ENCODE assay signal across 24 cellular contexts in the genomic region with DNA sequence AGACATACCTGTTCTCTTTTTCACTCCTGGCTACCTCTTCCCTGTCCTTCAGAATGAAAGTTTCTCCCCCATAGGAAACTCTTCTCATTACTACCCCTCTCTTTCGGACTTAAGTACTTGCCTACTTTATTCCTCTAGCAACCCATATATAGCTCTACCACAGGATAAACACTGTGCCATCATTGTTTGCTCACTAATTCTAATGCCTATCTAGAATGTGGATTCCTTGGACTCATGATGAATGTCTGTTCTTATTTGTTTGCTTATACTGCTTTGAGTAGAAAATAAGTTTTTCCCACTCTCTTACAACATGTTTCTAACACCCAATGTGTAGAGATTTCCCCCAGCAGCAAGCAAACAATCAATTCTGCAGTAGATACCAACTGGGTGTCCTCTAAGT.
"Had no signal": no experiment of that assay in that cellular context is flagged by ENCODE, and none has a peak within 500 bp of the region (broad histone marks: within the 10 kb centered on the region; RNA-seq: fewer than 3 reads in every experiment).

No MANE protein-coding gene starts in this region.

- H3K4me3 ChIP-seq: colonic mucosa, esophagus squamous epithelium, gastrocnemius medialis, heart right ventricle, left lung, lower lobe of right lung, mucosa of descending colon had no signal

- H3K36me3 Mint-ChIP-seq: mesothelial cell of epicardium had no signal

- H3K27ac ChIP-seq: colonic mucosa, epithelial cell of prostate, esophagus squamous epithelium, gastrocnemius medialis, heart right ventricle, left lung, lower lobe of right lung had no signal

- H3K27me3 ChIP-seq: colonic mucosa, esophagus squamous epithelium, gastrocnemius medialis, heart right ventricle, left lung had no signal

- H3K27me3 Mint-ChIP-seq: dendritic cell treated with granulocyte-macrophage colony-stimulating factor and Interleukin-4, amounts not matched to agents 40 ng/mL and 50 ng/mL, for 4 days; effector memory CD8-positive, alpha-beta T cell had no signal

- H3K4me1 Mint-ChIP-seq: endodermal cell had no signal

- H3K27ac Mint-ChIP-seq: dendritic cell treated with granulocyte-macrophage colony-stimulating factor and Interleukin-4, amounts not matched to agents 40 ng/mL and 50 ng/mL, for 4 days; effector memory CD8-positive, alpha-beta T cell; endodermal cell had no signal

- DNase-seq: colonic mucosa; cortex of kidney; effector CD8-positive, alpha-beta T cell; effector memory CD8-positive, alpha-beta T cell; erythroblast; esophagus squamous epithelium; foreskin fibroblast; foreskin melanocyte; gastrocnemius medialis; glutamatergic neuron; head of caudate nucleus; heart right ventricle; hippocampal formation; left cardiac atrium; left lung; left ventricle myocardium superior; lower lobe of right lung; mesenchymal stem cell; mucosa of descending colon had no signal

- H3K9me3 ChIP-seq: colonic mucosa, esophagus squamous epithelium, gastrocnemius medialis, heart right ventricle, left lung, lower lobe of right lung, mucosa of descending colon had no signal

- H3K4me1 ChIP-seq: colonic mucosa, gastrocnemius medialis, heart right ventricle, left lung, lower lobe of right lung had no signal

- ATAC-seq: effector memory CD8-positive, alpha-beta T cell; esophagus mucosa; gastrocnemius medialis; heart right ventricle; left cardiac atrium; left lung; left ventricle myocardium superior; lower lobe of right lung; mucosa of descending colon had no signal

- H3K36me3 ChIP-seq: colonic mucosa, esophagus squamous epithelium, gastrocnemius medialis, heart right ventricle, left lung, lower lobe of right lung had no signal

- H3K4me3 Mint-ChIP-seq: dendritic cell treated with granulocyte-macrophage colony-stimulating factor and Interleukin-4, amounts not matched to agents 40 ng/mL and 50 ng/mL, for 4 days; effector memory CD8-positive, alpha-beta T cell; endodermal cell; mesothelial cell of epicardium had no signal

- H3K9me3 Mint-ChIP-seq: dendritic cell treated with granulocyte-macrophage colony-stimulating factor and Interleukin-4, amounts not matched to agents 40 ng/mL and 50 ng/mL, for 4 days; endodermal cell; mesothelial cell of epicardium had no signal
